In genomic region chr3:107198522-107199271, GRCh38 we compare ENCODE assay signal across 12 cellular contexts.
DNase-seq lines count a peak whose midpoint lies in the region; ATAC-seq and TF ChIP-seq lines count a peak whose summit lies in the region.
"Had no signal": no experiment of that assay in that cellular context is flagged by ENCODE, and none has a peak within 500 bp of the region (broad histone marks: within the 10 kb centered on the region; RNA-seq: fewer than 3 reads in every experiment).

No MANE protein-coding gene starts in this region.

- no peaks in the 10 kb centered on the region for H3K9me3 Mint-ChIP-seq in nephron progenitor cell
- H3K9me3 Mint-ChIP-seq: activated naive CD4-positive, alpha-beta T cell treated with anti-CD3 and anti-CD28 coated beads, Interleukin-2, amount 10 ng/mL, durations not matched to agents 7 days and 5 days had no signal

- peak; percentile 39 for DNase-seq in DMS 273 (lab: John Stamatoyannopoulos, UW; ENCODE audit: unreplicated experiment)
- DNase-seq in DMS 273 treated with DMSO at 0.1 percent for 48 hours (lab: John Stamatoyannopoulos, UW): no peak
- peak; percentile 59 for DNase-seq in fibroblast of the conjunctiva (ENCODE audit: low read depth)
- no peak for DNase-seq in nephron progenitor cell
- DNase-seq in upper lobe of left lung: no peak
- no peak for DNase-seq in SIG-M5 treated with dmso at 0.1 percent for 504 hours (lab: John Stamatoyannopoulos, UW; ENCODE audit: unreplicated experiment)
- no peak for DNase-seq in mucosa of descending colon
- DNase-seq: activated CD4-positive, alpha-beta T cell treated with anti-CD3 and anti-CD28 coated beads, Interleukin-2, amount 50 U/mL, for 1 hour; activated naive CD4-positive, alpha-beta T cell treated with anti-CD3 and anti-CD28 coated beads, Interleukin-2, amount 10 ng/mL, durations not matched to agents 7 days and 5 days; DMS53 had no signal

- 70 to 72% methylated on average over 8 to 9 of the region's 9 CpGs for WGBS in upper lobe of left lung, 2 donors

- no peak for TF ChIP-seq POLR2A in upper lobe of left lung (IDR thresholded peaks at IDR 0.05)

- no peak overlapping the region for H3K4me3 Mint-ChIP-seq in nephron progenitor cell
- H3K4me3 Mint-ChIP-seq: activated naive CD4-positive, alpha-beta T cell treated with anti-CD3 and anti-CD28 coated beads, Interleukin-2, amount 10 ng/mL, durations not matched to agents 7 days and 5 days had no signal

- no peaks in the 10 kb centered on the region for H3K36me3 ChIP-seq in upper lobe of left lung
- no peaks in the 10 kb centered on the region for H3K36me3 ChIP-seq in mucosa of descending colon (ENCODE audit: low read depth)

- no peaks in the 10 kb centered on the region for H3K27me3 ChIP-seq in upper lobe of left lung

- peak overlapping the region in 2 of 4 donors; percentile 33 to 38 for H3K27ac ChIP-seq in upper lobe of left lung
- H3K27ac ChIP-seq: 22Rv1 had no signal

- H3K27ac Mint-ChIP-seq in nephron progenitor cell: peak overlapping the region; percentile 49
- H3K27ac Mint-ChIP-seq: activated naive CD4-positive, alpha-beta T cell treated with anti-CD3 and anti-CD28 coated beads, Interleukin-2, amount 10 ng/mL, durations not matched to agents 7 days and 5 days had no signal

- H3K9me3 ChIP-seq in upper lobe of left lung (no peaks in the 10 kb centered on the region), mucosa of descending colon (no peaks in the 10 kb centered on the region)

- peak in 1 of 4 donors; percentile 49 for TF ChIP-seq EP300 in upper lobe of left lung (IDR thresholded peaks at IDR 0.05)

- no peak for TF ChIP-seq CTCF in nephron progenitor cell (IDR thresholded peaks at IDR 0.05)
- no peak for TF ChIP-seq CTCF in upper lobe of left lung (IDR thresholded peaks at IDR 0.05)
- TF ChIP-seq CTCF in mucosa of descending colon (IDR thresholded peaks at IDR 0.05): no peak

- ATAC-seq in upper lobe of left lung (ENCODE audit: low FRiP score in 2 of 2): peak; percentile 55 to 72
- ATAC-seq in mucosa of descending colon: no peak
- ATAC-seq in GM19452 (IDR thresholded peaks at IDR 0.05; ENCODE audit: unreplicated experiment): no peak

- no peaks in the 10 kb centered on the region for H3K36me3 Mint-ChIP-seq in nephron progenitor cell (ENCODE audit: low read depth)
- H3K36me3 Mint-ChIP-seq: activated naive CD4-positive, alpha-beta T cell treated with anti-CD3 and anti-CD28 coated beads, Interleukin-2, amount 10 ng/mL, durations not matched to agents 7 days and 5 days had no signal

- no peaks in the 10 kb centered on the region for H3K27me3 Mint-ChIP-seq in nephron progenitor cell (ENCODE audit: low read depth, poor library complexity)

- intact Hi-C loops in mucosa of descending colon (cut with DNase I, micrococcal nuclease): no loop called here

- peaks cover 12% of the 10 kb centered on the region for H3K4me1 Mint-ChIP-seq in nephron progenitor cell
- H3K4me1 Mint-ChIP-seq: activated naive CD4-positive, alpha-beta T cell treated with anti-CD3 and anti-CD28 coated beads, Interleukin-2, amount 10 ng/mL, durations not matched to agents 7 days and 5 days had no signal

- H3K4me1 ChIP-seq in upper lobe of left lung (no peaks in the 10 kb centered on the region), mucosa of descending colon (ENCODE audit: low read depth) (no peaks in the 10 kb centered on the region)

- no peak overlapping the region for H3K4me3 ChIP-seq in upper lobe of left lung
- no peak overlapping the region for H3K4me3 ChIP-seq in mucosa of descending colon

Comparison
In these comparisons a context has a peak if more than half of its experiments do, and no peak if none do; other contexts are left out.
1. DNase-seq: peak in DMS 273 (single experiment) and fibroblast of the conjunctiva (single experiment); none in DMS 273 treated with DMSO at 0.1 percent for 48 hours (single experiment), nephron progenitor cell (single experiment), upper lobe of left lung (0 of 2), SIG-M5 treated with dmso at 0.1 percent for 504 hours (single experiment) and mucosa of descending colon (0 of 3).
2. ATAC-seq: peak in upper lobe of left lung (2 of 2); none in mucosa of descending colon (single experiment) and GM19452 (single experiment).